Comparison of ENCODE assay signal across 8 cellular contexts in genomic region chr17:47315451-47316266, GRCh38. TPM values are rescaled to one million over a fixed set of nuclear protein-coding genes. Genes with fewer than 3 reads are reported as not detected.
A peak's percentile ranks its signal among the peaks of the same experiment; 100 is the strongest.
DNase-seq lines count a peak whose midpoint lies in the region; ATAC-seq and TF ChIP-seq lines count a peak whose summit lies in the region.

No MANE protein-coding gene starts in this region.

- no peak overlapping the region for H3K27ac ChIP-seq in cardiac muscle cell

- H3K9me3 Mint-ChIP-seq in progenitor cell of endocrine pancreas (ENCODE audit: low read depth), result no peaks in the 10 kb centered on the region

- no peak overlapping the region for H3K4me3 Mint-ChIP-seq in progenitor cell of endocrine pancreas (ENCODE audit: low read depth)

- H3K9me3 ChIP-seq in adipocyte (ENCODE audit: control insufficient read depth, low read length), result no peaks in the 10 kb centered on the region
- no peaks in the 10 kb centered on the region for H3K9me3 ChIP-seq in cardiac muscle cell (ENCODE audit: low read depth)

- peak overlapping the region; percentile 71 for H3K9ac ChIP-seq in adipocyte (ENCODE audit: low read length)

- H3K4me3 ChIP-seq in adipocyte (ENCODE audit: low read length), result peak overlapping the region; percentile 2
- no peak overlapping the region for H3K4me3 ChIP-seq in cardiac muscle cell

- TF ChIP-seq CTCF in cardiac muscle cell (IDR thresholded peaks at IDR 0.05; ENCODE audit: low read depth, low read length) (peak; percentile 77), progenitor cell of endocrine pancreas (IDR thresholded peaks at IDR 0.05; ENCODE audit: unreplicated experiment) (peak; percentile 86)

- no peaks in the 10 kb centered on the region for H3K27me3 ChIP-seq in adipocyte (replicated peaks; ENCODE audit: control insufficient read depth, insufficient read depth, low read length)
- H3K27me3 ChIP-seq in cardiac muscle cell, result no peaks in the 10 kb centered on the region

- H3K36me3 Mint-ChIP-seq in progenitor cell of endocrine pancreas (ENCODE audit: insufficient read depth), result no peaks in the 10 kb centered on the region

- H3K36me3 ChIP-seq in adipocyte (ENCODE audit: control insufficient read depth, insufficient read depth, low read length, severe bottlenecking) (no peaks in the 10 kb centered on the region), cardiac muscle cell (peaks cover 16% of the 10 kb centered on the region)

- H3K27ac Mint-ChIP-seq in progenitor cell of endocrine pancreas, result no peak overlapping the region

- peak; percentile 74 for DNase-seq in DMS153 treated with DMSO at 0.1 percent for 48 hours (lab: John Stamatoyannopoulos, UW; ENCODE audit: unreplicated experiment)
- DNase-seq in NCI-H748 (lab: John Stamatoyannopoulos, UW; ENCODE audit: unreplicated experiment), result peak; percentile 68
- DNase-seq in adipocyte (ENCODE audit: low read depth), result peak; percentile 92
- DNase-seq in cardiac muscle cell (ENCODE audit: low read depth in 1 of 2, low spot score in 1 of 2), result peak; percentile 73 to 90
- no peak for DNase-seq in progenitor cell of endocrine pancreas (ENCODE audit: low spot score, unreplicated experiment)

- H3K4me1 Mint-ChIP-seq in progenitor cell of endocrine pancreas (ENCODE audit: low read depth), result peaks cover 2% of the 10 kb centered on the region

- ATAC-seq in HG03575 (IDR thresholded peaks at IDR 0.05; ENCODE audit: extremely low read depth, insufficient number of reproducible peaks, low FRiP score, unreplicated experiment), result peak; percentile 45
- ATAC-seq in GM18867 (IDR thresholded peaks at IDR 0.05; ENCODE audit: unreplicated experiment), result no peak
- ATAC-seq in HG03457 (IDR thresholded peaks at IDR 0.05; ENCODE audit: unreplicated experiment), result no peak

- H3K4me1 ChIP-seq in adipocyte (ENCODE audit: control insufficient read depth, insufficient read depth, low read length) (peaks cover 31% of the 10 kb centered on the region), cardiac muscle cell (ENCODE audit: low read depth) (peaks cover 5% of the 10 kb centered on the region)

- no peaks in the 10 kb centered on the region for H3K27me3 Mint-ChIP-seq in progenitor cell of endocrine pancreas

RNA-seq across cellular contexts. Expression of gene EFCAB13, which starts 8.1 kb away (rescaled TPM):
- 4.8 and 5.9 TPM in 2 replicates for total RNA-seq in cardiac muscle cell
- 6.0 and 8.1 TPM in 2 replicates for polyA plus RNA-seq in cardiac muscle cell
- total RNA-seq in progenitor cell of endocrine pancreas, result 5.2 and 5.8 TPM in 2 replicates
